ENCODE assay signal across 29 cellular contexts in the genomic region with DNA sequence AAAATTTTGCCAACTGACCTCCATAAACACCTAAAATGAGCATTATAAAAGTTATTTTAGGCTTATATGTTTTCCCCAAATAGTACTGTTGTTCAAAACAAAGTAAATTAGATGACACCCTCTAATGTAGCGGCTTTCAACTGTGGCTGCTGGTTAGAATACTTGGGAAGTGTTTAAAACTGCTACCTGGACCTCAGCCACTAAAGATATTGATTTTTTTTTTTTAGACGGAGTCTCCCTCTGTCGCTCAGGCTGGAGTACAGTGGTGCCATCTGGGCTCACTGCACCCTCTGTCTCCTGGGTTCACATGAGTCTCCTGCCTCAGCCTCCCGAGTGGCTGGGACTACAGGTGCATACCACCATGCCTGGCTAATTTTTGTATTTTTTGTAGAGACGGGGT.
"Had no signal": no experiment of that assay in that cellular context is flagged by ENCODE, and none has a peak within 500 bp of the region (broad histone marks: within the 10 kb centered on the region; RNA-seq: fewer than 3 reads in every experiment).

No MANE protein-coding gene starts in this region.

- H3K79me2 ChIP-seq: hepatocyte had no signal

- H3K4me1 Mint-ChIP-seq: mesothelial cell of epicardium; nephron; neural progenitor cell; stimulated activated memory B cell treated with anti-CD40 and anti-IgM and Interleukin-4, amounts not matched to agents 10 μg/mL and 1 μg/mL and 100 μg/mL, for 72 hours had no signal

- H3K27me3 ChIP-seq: esophagus muscularis mucosa, foreskin keratinocyte, gastroesophageal sphincter, heart left ventricle, hepatocyte, left lung, neural progenitor cell, spleen, testis, tibial artery, upper lobe of left lung had no signal

- H2AFZ ChIP-seq: hepatocyte, neural progenitor cell had no signal

- H3K4me2 ChIP-seq: hepatocyte, neural progenitor cell had no signal

- H3K4me1 ChIP-seq: foreskin keratinocyte, gastroesophageal sphincter, left lung, neural progenitor cell, psoas muscle, testis, tibial artery, upper lobe of left lung had no signal

- H3K4me3 ChIP-seq: coronary artery, esophagus muscularis mucosa, gastroesophageal sphincter, heart left ventricle, hepatocyte, left lung, mucosa of descending colon, neural progenitor cell, psoas muscle, skin epidermis, spleen, testis, tibial artery, upper lobe of left lung had no signal

- H3K27me3 Mint-ChIP-seq: naive thymus-derived CD4-positive, alpha-beta T cell; stimulated activated memory B cell treated with anti-CD40 and anti-IgM and Interleukin-4, amounts not matched to agents 10 μg/mL and 1 μg/mL and 100 μg/mL, for 72 hours had no signal

- H3K27ac Mint-ChIP-seq: mesothelial cell of epicardium; nephron; neural progenitor cell; stimulated activated memory B cell treated with anti-CD40 and anti-IgM and Interleukin-4, amounts not matched to agents 10 μg/mL and 1 μg/mL and 100 μg/mL, for 72 hours had no signal

- DNase-seq: dermis blood vessel endothelial cell; effector memory CD4-positive, alpha-beta T cell; foreskin keratinocyte; heart left ventricle; kidney; left lung; mesenchymal stem cell; mucosa of descending colon; naive thymus-derived CD4-positive, alpha-beta T cell; nucleus accumbens; posterior cingulate gyrus; psoas muscle; right cardiac atrium; spleen; stimulated activated CD4-positive, alpha-beta T cell treated with anti-CD3 and anti-CD28 coated beads, Interleukin-4, amount 100 ng/mL, for 4 hours; stimulated activated naive CD8-positive, alpha-beta T cell treated with anti-CD3 and anti-CD28 coated beads, Interleukin-15, Interleukin-2, amounts not matched to agents 100 U/mL and 50 U/mL, for 24 hours; substantia nigra; testis; tibial artery; upper lobe of left lung had no signal

- ATAC-seq: foreskin keratinocyte; gastroesophageal sphincter; heart left ventricle; left lung; mucosa of descending colon; naive thymus-derived CD4-positive, alpha-beta T cell; psoas muscle; right cardiac atrium; stimulated activated memory B cell treated with anti-CD40 and anti-IgM and Interleukin-4, amounts not matched to agents 10 μg/mL and 1 μg/mL and 100 μg/mL, for 72 hours; stimulated activated naive CD8-positive, alpha-beta T cell treated with anti-CD3 and anti-CD28 coated beads, Interleukin-15, Interleukin-2, amounts not matched to agents 100 U/mL and 50 U/mL, for 24 hours had no signal

- H3K36me3 ChIP-seq: neural progenitor cell had no signal

- H3K27ac ChIP-seq: coronary artery, esophagus muscularis mucosa, foreskin keratinocyte, gastroesophageal sphincter, heart left ventricle, hepatocyte, left lung, neural progenitor cell, psoas muscle, skin epidermis, spleen, testis, tibial artery, upper lobe of left lung had no signal

- H3K9ac ChIP-seq: neural progenitor cell had no signal

- H3K9me3 Mint-ChIP-seq: mesothelial cell of epicardium; stimulated activated memory B cell treated with anti-CD40 and anti-IgM and Interleukin-4, amounts not matched to agents 10 μg/mL and 1 μg/mL and 100 μg/mL, for 72 hours had no signal

- H3K9me3 ChIP-seq: esophagus muscularis mucosa, gastroesophageal sphincter, heart left ventricle, left lung, mucosa of descending colon, psoas muscle, spleen, testis, tibial artery, upper lobe of left lung had no signal

- H3K4me3 Mint-ChIP-seq: mesothelial cell of epicardium; naive thymus-derived CD4-positive, alpha-beta T cell; nephron; neural progenitor cell; stimulated activated memory B cell treated with anti-CD40 and anti-IgM and Interleukin-4, amounts not matched to agents 10 μg/mL and 1 μg/mL and 100 μg/mL, for 72 hours had no signal
